Comparison of ENCODE assay signal across 20 cellular contexts in the genomic region with DNA sequence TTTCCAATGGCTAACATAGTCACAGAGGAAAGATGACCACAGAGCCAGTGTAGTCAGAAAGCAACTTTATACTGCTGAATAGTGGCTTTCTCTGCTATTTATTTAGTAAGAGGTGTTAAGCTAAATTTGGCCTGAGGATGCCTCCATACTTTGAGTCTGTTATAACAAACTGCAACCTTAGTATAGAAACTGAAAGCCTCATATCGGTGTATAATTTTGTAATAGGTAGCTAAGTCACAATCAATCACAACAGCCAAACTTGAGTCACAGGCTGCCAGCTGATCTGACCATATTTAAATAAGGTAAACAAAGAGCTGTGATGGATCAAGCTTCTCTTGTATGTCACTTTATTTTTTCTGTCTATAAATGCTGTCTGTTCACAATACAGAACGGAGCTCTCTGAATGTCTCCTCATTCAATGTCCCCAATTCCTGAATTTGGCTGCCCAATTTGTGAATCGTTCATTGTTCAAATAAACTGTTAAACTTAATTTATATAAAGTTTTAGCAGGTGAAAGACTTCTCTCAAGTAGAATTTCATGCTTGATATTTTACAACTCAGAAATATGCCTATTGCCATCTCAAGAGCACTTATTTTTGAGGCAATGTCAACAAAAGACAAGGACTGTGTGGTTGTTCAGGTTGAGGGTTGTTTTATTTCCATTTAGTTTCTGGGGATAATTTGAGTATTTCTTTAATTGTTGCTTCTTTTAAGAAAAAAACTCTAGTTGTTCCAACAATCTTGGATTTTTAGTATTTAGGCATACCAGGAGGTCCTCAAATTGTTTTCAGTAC.
A peak's percentile ranks its signal among the peaks of the same experiment; 100 is the strongest.
DNase-seq lines count a peak whose midpoint lies in the region; ATAC-seq and TF ChIP-seq lines count a peak whose summit lies in the region.
"Had no signal": no experiment of that assay in that cellular context is flagged by ENCODE, and none has a peak within 500 bp of the region (broad histone marks: within the 10 kb centered on the region; RNA-seq: fewer than 3 reads in every experiment).

No MANE protein-coding gene starts in this region.

- WGBS in esophagus squamous epithelium, 2 donors, result 81% methylated on average over 3 of the region's 3 CpGs

- no peak for DNase-seq in activated naive CD4-positive, alpha-beta T cell treated with anti-CD3 and anti-CD28 coated beads, Interleukin-2, amount 50 U/mL, for 72 hours (ENCODE audit: low spot score in 2 of 2)
- DNase-seq in activated naive CD4-positive, alpha-beta T cell treated with anti-CD3 and anti-CD28 coated beads, Interleukin-2, amount 50 U/mL, for 16 hours, result no peak
- DNase-seq in upper lobe of right lung, result no peak
- DNase-seq in esophagus squamous epithelium (lab: John Stamatoyannopoulos, UW), result no peak
- DNase-seq in NCI-H1930 (lab: John Stamatoyannopoulos, UW), result no peak
- no peak for DNase-seq in kidney tubule cell (ENCODE audit: low spot score)
- DNase-seq: activated effector memory CD4-positive, alpha-beta T cell treated with Interleukin-2 at 50 U/mL for 16 hours; CD8-positive, alpha-beta memory T cell; cerebellar nuclear complex; hypothalamus; IMR-90; left cardiac atrium; MV-4-11; NCI-H2081 treated with DMSO at 0.1 percent for 48 hours; NCI-H748 treated with DMSO at 0.1 percent for 48 hours; nucleus accumbens had no signal

- H3K27me3 ChIP-seq in upper lobe of right lung (no peaks in the 10 kb centered on the region), esophagus squamous epithelium (no peaks in the 10 kb centered on the region)
- H3K27me3 ChIP-seq: right atrium auricular region had no signal

- H3K9me3 ChIP-seq in upper lobe of right lung (no peaks in the 10 kb centered on the region), esophagus squamous epithelium (no peaks in the 10 kb centered on the region)
- H3K9me3 ChIP-seq: right atrium auricular region had no signal

- H3K36me3 ChIP-seq in upper lobe of right lung (no peaks in the 10 kb centered on the region), esophagus squamous epithelium (no peaks in the 10 kb centered on the region)
- H3K36me3 ChIP-seq: right atrium auricular region had no signal

- no peak overlapping the region for H3K27ac ChIP-seq in upper lobe of right lung
- no peak overlapping the region for H3K27ac ChIP-seq in esophagus squamous epithelium
- H3K27ac ChIP-seq: right atrium auricular region had no signal

- peaks cover 7 to 8% of the 10 kb centered on the region in 2 donors for H3K9me3 Mint-ChIP-seq in activated naive CD4-positive, alpha-beta T cell treated with anti-CD3 and anti-CD28 coated beads, Interleukin-2, amount 50 U/mL, for 72 hours

- H3K4me1 ChIP-seq in upper lobe of right lung (no peaks in the 10 kb centered on the region), esophagus squamous epithelium (no peaks in the 10 kb centered on the region)
- H3K4me1 ChIP-seq: right atrium auricular region had no signal

- TF ChIP-seq CTCF in upper lobe of right lung (IDR thresholded peaks at IDR 0.05) (no peak), esophagus squamous epithelium (IDR thresholded peaks at IDR 0.05) (no peak)

- H3K36me3 Mint-ChIP-seq in activated naive CD4-positive, alpha-beta T cell treated with anti-CD3 and anti-CD28 coated beads, Interleukin-2, amount 50 U/mL, for 72 hours, result peaks cover 6 to 9% of the 10 kb centered on the region in 2 donors

- H3K27ac Mint-ChIP-seq in activated naive CD4-positive, alpha-beta T cell treated with anti-CD3 and anti-CD28 coated beads, Interleukin-2, amount 50 U/mL, for 72 hours, result no peak overlapping the region

- no peak for TF ChIP-seq POLR2A in esophagus squamous epithelium (IDR thresholded peaks at IDR 0.05)

- H3K4me3 ChIP-seq in upper lobe of right lung, result no peak overlapping the region
- H3K4me3 ChIP-seq in esophagus squamous epithelium, result no peak overlapping the region
- H3K4me3 ChIP-seq: right atrium auricular region had no signal

- peak; percentile 18 to 44 for ATAC-seq in activated naive CD4-positive, alpha-beta T cell treated with anti-CD3 and anti-CD28 coated beads, Interleukin-2, amount 50 U/mL, for 72 hours
- ATAC-seq in GM21447 (IDR thresholded peaks at IDR 0.05; ENCODE audit: unreplicated experiment) (peak; percentile 70), HG03432 (IDR thresholded peaks at IDR 0.05; ENCODE audit: unreplicated experiment) (peak; percentile 88), upper lobe of right lung (peak; percentile 43)
- ATAC-seq: left cardiac atrium, Panc1 had no signal

- intact Hi-C loops in upper lobe of right lung (cut with DNase I), result no loop called here
- intact Hi-C loops in esophagus squamous epithelium (cut with DNase I), result no loop called here

Comparison
In these comparisons a context has a peak if more than half of its experiments do, and no peak if none do; other contexts are left out.
1. ATAC-seq: peak in every context shown above with its lines; median percentile 88 in HG03432; 70 in GM21447; 43 in upper lobe of right lung; 31 in activated naive CD4-positive, alpha-beta T cell treated with anti-CD3 and anti-CD28 coated beads, Interleukin-2, amount 50 U/mL, for 72 hours.